ENCODE assay signal across 17 cellular contexts in the genomic region with DNA sequence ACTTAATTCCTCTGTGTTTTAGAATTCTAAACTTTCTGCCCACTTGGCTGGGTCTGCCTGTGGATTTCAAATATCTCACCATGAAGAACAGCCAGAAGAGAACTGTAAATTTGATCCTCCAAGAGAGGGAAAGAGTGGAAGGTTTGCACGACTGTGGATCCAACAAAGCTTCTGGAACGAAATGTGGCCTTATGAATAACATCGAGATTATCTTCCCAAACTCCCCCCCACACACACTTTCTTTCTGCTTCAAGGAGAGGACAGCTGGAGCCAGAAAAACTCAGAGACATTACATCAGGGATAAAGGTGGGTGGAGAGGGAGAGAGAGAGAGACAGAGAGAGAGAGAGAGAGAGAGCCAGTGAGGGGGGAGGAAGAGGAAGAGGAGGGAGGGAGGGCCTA.
"Had no signal": no experiment of that assay in that cellular context is flagged by ENCODE, and none has a peak within 500 bp of the region (broad histone marks: within the 10 kb centered on the region; RNA-seq: fewer than 3 reads in every experiment).

No MANE protein-coding gene starts in this region.

- H3K36me3 ChIP-seq: pancreas had no signal

- H3K36me3 Mint-ChIP-seq: activated naive CD4-positive, alpha-beta T cell treated with anti-CD3 and anti-CD28 coated beads, Interleukin-2, amount 50 U/mL, for 72 hours; type B pancreatic cell had no signal

- H3K9me3 Mint-ChIP-seq: activated CD4-positive, alpha-beta T cell treated with anti-CD3 and anti-CD28 coated beads, Interleukin-2, amount 10 ng/mL, durations not matched to agents 7 days and 5 days; activated naive CD4-positive, alpha-beta T cell treated with anti-CD3 and anti-CD28 coated beads, Interleukin-2, amount 50 U/mL, for 72 hours; central memory CD8-positive, alpha-beta T cell; T-helper 2 cell treated with Interferon-gamma antibody and Interleukin-4, amounts not matched to agents 5 μg/mL and 100 μg/mL, for 36 hours; type B pancreatic cell had no signal

- H3K4me1 ChIP-seq: body of pancreas, pancreas had no signal

- ATAC-seq: activated naive CD4-positive, alpha-beta T cell treated with anti-CD3 and anti-CD28 coated beads, Interleukin-2, amount 50 U/mL, for 72 hours; activated T-cell treated with anti-CD3 and anti-CD28 coated beads, Interleukin-2, amount 50 U/mL, for 72 hours; body of pancreas; esophagus mucosa; stimulated activated naive CD8-positive, alpha-beta T cell treated with anti-CD3 and anti-CD28 coated beads, Interleukin-15, Interleukin-2, amounts not matched to agents 100 U/mL and 50 U/mL, for 24 hours had no signal

- H3K27me3 ChIP-seq: body of pancreas had no signal

- H3K9me3 ChIP-seq: body of pancreas, pancreas had no signal

- H3K27ac Mint-ChIP-seq: activated CD4-positive, alpha-beta T cell treated with anti-CD3 and anti-CD28 coated beads, Interleukin-2, amount 10 ng/mL, durations not matched to agents 7 days and 5 days; activated naive CD4-positive, alpha-beta T cell treated with anti-CD3 and anti-CD28 coated beads, Interleukin-2, amount 50 U/mL, for 72 hours; activated T-cell treated with anti-CD3 and anti-CD28 coated beads, Interleukin-2, amount 50 U/mL, for 72 hours; T-helper 2 cell treated with Interferon-gamma antibody and Interleukin-4, amounts not matched to agents 5 μg/mL and 100 μg/mL, for 36 hours; type B pancreatic cell had no signal

- H3K27ac ChIP-seq: body of pancreas, pancreas had no signal

- H3K4me3 ChIP-seq: body of pancreas, coronary artery, pancreas, smooth muscle cell had no signal

- H3K4me3 Mint-ChIP-seq: activated CD4-positive, alpha-beta T cell treated with anti-CD3 and anti-CD28 coated beads, Interleukin-2, amount 10 ng/mL, durations not matched to agents 7 days and 5 days; activated T-cell treated with anti-CD3 and anti-CD28 coated beads, Interleukin-2, amount 50 U/mL, for 72 hours; central memory CD8-positive, alpha-beta T cell; T-helper 2 cell treated with Interferon-gamma antibody and Interleukin-4, amounts not matched to agents 5 μg/mL and 100 μg/mL, for 36 hours; type B pancreatic cell had no signal

- H3K27me3 Mint-ChIP-seq: activated CD4-positive, alpha-beta T cell treated with anti-CD3 and anti-CD28 coated beads, Interleukin-2, amount 10 ng/mL, durations not matched to agents 7 days and 5 days; central memory CD8-positive, alpha-beta T cell had no signal

- H3K4me1 Mint-ChIP-seq: central memory CD8-positive, alpha-beta T cell had no signal

- DNase-seq: activated CD4-positive, alpha-beta T cell treated with anti-CD3 and anti-CD28 coated beads, Interleukin-2, amount 10 ng/mL, durations not matched to agents 7 days and 5 days; activated CD4-positive, CD25-positive, alpha-beta regulatory T cell; activated CD8-positive, alpha-beta memory T cell treated with anti-CD3 and anti-CD28 coated beads, Interleukin-2, amount 50 U/mL, for 48 hours; activated gamma-delta T cell; activated T-cell treated with anti-CD3 and anti-CD28 coated beads, Interleukin-2, amount 50 U/mL, for 72 hours; amniotic stem cell; body of pancreas; glutamatergic neuron; pancreas; stimulated activated naive CD8-positive, alpha-beta T cell treated with anti-CD3 and anti-CD28 coated beads, Interleukin-15, Interleukin-2, amounts not matched to agents 100 U/mL and 50 U/mL, for 24 hours had no signal
